Comparison of ENCODE assay signal across 8 cellular contexts in the genomic region with DNA sequence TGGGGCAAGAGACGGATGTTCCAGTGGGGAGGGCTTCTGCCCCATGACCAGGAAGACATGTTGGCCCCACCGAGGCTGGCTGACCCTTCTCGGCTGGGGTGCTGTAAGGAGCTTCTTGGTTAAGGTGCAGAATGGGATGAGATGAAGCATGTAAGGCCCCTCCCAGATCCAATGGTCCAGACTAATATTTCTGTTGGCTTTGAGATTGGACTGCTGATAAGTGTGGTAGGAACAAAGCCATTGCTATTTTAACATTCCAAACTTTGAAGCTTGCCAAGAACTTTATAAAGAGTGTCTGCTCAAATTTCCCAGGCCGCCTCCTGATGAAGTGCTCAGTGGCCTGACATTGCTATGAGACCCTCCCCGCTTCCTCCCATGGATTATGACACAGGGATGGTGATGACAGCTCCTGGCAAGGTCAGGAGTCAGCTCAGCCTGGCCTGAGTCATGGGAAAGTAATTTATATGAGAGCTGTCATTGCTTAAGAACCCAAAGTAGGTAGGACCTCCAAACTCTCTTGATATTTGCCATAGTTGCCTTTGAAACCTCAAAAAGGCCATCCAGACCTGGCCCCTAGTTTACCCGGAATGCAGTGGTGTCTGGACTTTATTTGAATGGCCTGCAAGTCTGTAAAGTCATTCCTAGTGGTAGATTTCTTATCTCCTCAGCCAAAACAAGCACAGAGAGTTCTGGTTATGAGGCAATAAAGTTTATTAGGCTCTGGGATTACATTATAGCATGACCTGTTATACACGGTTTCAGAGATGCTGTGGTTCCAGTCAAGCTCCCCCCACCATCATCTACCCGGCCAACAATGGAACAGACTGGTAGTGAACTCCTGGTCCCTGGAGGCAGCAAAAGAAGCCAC. TPM values are rescaled to one million over a fixed set of nuclear protein-coding genes. Genes with fewer than 3 reads are reported as not detected.
DNase-seq lines count a peak whose midpoint lies in the region; ATAC-seq and TF ChIP-seq lines count a peak whose summit lies in the region.

No MANE protein-coding gene starts in this region.

- ATAC-seq in Right ventricle myocardium superior (ENCODE audit: poor library complexity) (peak; percentile 86), GM21515 (IDR thresholded peaks at IDR 0.05; ENCODE audit: unreplicated experiment) (no peak)

- no peak overlapping the region for H3K4me3 ChIP-seq in sigmoid colon

- H3K27ac ChIP-seq in sigmoid colon, result peak overlapping the region; percentile 78 to 88 (median 82)

- TF ChIP-seq CTCF in sigmoid colon (IDR thresholded peaks at IDR 0.05), result no peak

- no peaks in the 10 kb centered on the region for H3K9me3 ChIP-seq in sigmoid colon

- intact Hi-C loops in Right ventricle myocardium superior (cut with DNase I), result no loop called here
- intact Hi-C loops in sigmoid colon (cut with DNase I), result no loop called here

- peak; percentile 54 to 90 (median 80) for TF ChIP-seq EP300 in sigmoid colon (IDR thresholded peaks at IDR 0.05)

- TF ChIP-seq POLR2A in sigmoid colon (IDR thresholded peaks at IDR 0.05), result no peak

- WGBS in sigmoid colon, 2 donors, result 32 to 63% methylated on average over 8 of the region's 8 CpGs

- DNase-seq in GM03348 (ENCODE audit: low spot score) (peak; percentile 86), SW480 (ENCODE audit: low spot score) (peak; percentile 95), Right ventricle myocardium superior (peak; percentile 83), sigmoid colon (peak; percentile 91), NCI-H187 treated with DMSO at 0.1 percent for 48 hours (lab: John Stamatoyannopoulos, UW) (no peak), UCSD-AML1 (lab: John Stamatoyannopoulos, UW; ENCODE audit: unreplicated experiment) (no peak), cerebellar cortex (ENCODE audit: low spot score) (no peak)

- peaks cover 0 to 73% (median 49%) of the 10 kb centered on the region in 4 donors for H3K4me1 ChIP-seq in sigmoid colon

- no peaks in the 10 kb centered on the region for H3K36me3 ChIP-seq in sigmoid colon

- H3K27me3 ChIP-seq in sigmoid colon, result no peaks in the 10 kb centered on the region

RNA-seq across cellular contexts. Expression of a gene that starts 55.2 kb away (rescaled TPM):
- total RNA-seq in Right ventricle myocardium superior (469 TPM), sigmoid colon (100 to 1,000 TPM in 2 of 4 donors, 10 to 100 TPM in 2; 14.8 to 104 (median 60.7) TPM)
- 10 to 100 TPM in 1 of 3 donors, 1 to 10 TPM in 2; 6.5 to 71.1 (median 7.2) TPM for polyA plus RNA-seq in sigmoid colon

Comparison
In these comparisons a context has a peak if more than half of its experiments do, and no peak if none do; other contexts are left out.
1. DNase-seq: peak in GM03348 (single experiment), SW480 (single experiment), Right ventricle myocardium superior (single experiment) and sigmoid colon (single experiment); none in NCI-H187 treated with DMSO at 0.1 percent for 48 hours (single experiment), UCSD-AML1 (single experiment) and cerebellar cortex (single experiment).